In genomic region chr7:6753964-6754363, GRCh38 we compare ENCODE assay signal across 9 cellular contexts. TPM values are rescaled to one million over a fixed set of nuclear protein-coding genes. Genes with fewer than 3 reads are reported as not detected.
DNase-seq lines count a peak whose midpoint lies in the region; ATAC-seq, FAIRE-seq and TF ChIP-seq lines count a peak whose summit lies in the region.
"Not testable (repeated sequence)": the region's sequence is repeated elsewhere in the genome, so short reads cannot be mapped to it uniquely, and the experiment has no call there.
"Had no signal": no experiment of that assay in that cellular context is flagged by ENCODE, and none has a peak within 500 bp of the region (broad histone marks: within the 10 kb centered on the region; RNA-seq: fewer than 3 reads in every experiment).

Gene RSPH10B2, plus strand, starts transcription at chr7:6754103. Its CDS starts 3,575 bp downstream, at chr7:6757678.

- H4K20me1 ChIP-seq in K562 (replicated peaks; ENCODE audit: control insufficient read depth, insufficient read depth, low read length): not testable (repeated sequence)

- not testable (repeated sequence) for TF ChIP-seq EP300 in A549 (IDR thresholded peaks at IDR 0.05); K562 (IDR thresholded peaks at IDR 0.05; ENCODE audit: low read length)

- POLR2A ChIA-PET in A549 (lab: Yijun Ruan, JAX); WTC11 (lab: Charles Lee); K562 (lab: Yijun Ruan, JAX): not testable (repeated sequence)

- H3K79me2 ChIP-seq in K562 (ENCODE audit: control insufficient read depth, insufficient read depth, low read length): not testable (repeated sequence)

- in situ Hi-C loops in K562 (cut with MboI): not testable (repeated sequence)

- not testable (repeated sequence) for H3K4me3 ChIP-seq in A549, K562, mucosa of descending colon, spleen

- H3K9me3 ChIP-seq in A549; K562 (replicated peaks; ENCODE audit: control insufficient read depth, insufficient read depth, low read depth, low read length); mucosa of descending colon; spleen: not testable (repeated sequence)

- not testable (repeated sequence) for H3K9me1 ChIP-seq in K562 (ENCODE audit: control insufficient read depth, insufficient read depth, low read length)

- not testable (repeated sequence) for H3K36me3 ChIP-seq in K562 (ENCODE audit: control insufficient read depth, insufficient read depth, low read length); mucosa of descending colon (ENCODE audit: low read depth)
- H3K36me3 ChIP-seq in spleen: peaks cover 0 to 10% (median 5%) of the 10 kb centered on the region in 6 donors

- BruUV-seq in K562 (replicated peaks; lab: Mats Ljungman, UMichigan): not testable (repeated sequence)

- not testable (repeated sequence) for TF ChIP-seq POLR2A in A549 (IDR thresholded peaks at IDR 0.05; ENCODE audit: low read length); K562 (conservative IDR thresholded peaks at IDR 0.05); spleen (IDR thresholded peaks at IDR 0.05)

- not testable (repeated sequence) for H3K4me3 Mint-ChIP-seq in WTC11

- not testable (repeated sequence) for DNase-seq in A549 (ENCODE audit: low read depth in 1 of 2, low spot score in 1 of 2); K562 (ENCODE audit: extremely low read depth in 1 of 4, low spot score in 3 of 4); left colon; mucosa of descending colon
- peak; percentile 3 for DNase-seq in HT-29 (ENCODE audit: low spot score)
- peak; percentile 26 for DNase-seq in WTC11 (ENCODE audit: low spot score)
- peak; percentile 60 for DNase-seq in Right ventricle myocardium inferior (ENCODE audit: missing footprints)
- peak; percentile 70 for DNase-seq in spleen

- not testable (repeated sequence) for H3K4me1 ChIP-seq in A549; K562 (replicated peaks in 1 of 2; ENCODE audit: control insufficient read depth in 2 of 2, insufficient read depth in 2 of 2, low read length in 2 of 2); mucosa of descending colon (ENCODE audit: low read depth); spleen

- H3K9ac ChIP-seq in K562 (ENCODE audit: insufficient read depth in 1 of 2, low read depth in 2 of 2, low read length in 2 of 2): not testable (repeated sequence)

- TF ChIP-seq RAD21 in A549 (conservative IDR thresholded peaks at IDR 0.05 in 1 of 2, IDR thresholded peaks at IDR 0.05 in 1 of 2); K562 (CRISPR knock-in tag; conservative IDR thresholded peaks at IDR 0.05 in 1 of 2, IDR thresholded peaks at IDR 0.05 in 1 of 2): not testable (repeated sequence)

- H3K4me1 Mint-ChIP-seq in WTC11: not testable (repeated sequence)

- WGBS in A549 (ENCODE audit: missing lambda C conversion rate): 90% methylated on average over 10 of the region's 38 CpGs
- WGBS in K562 (ENCODE audit: insufficient coverage, low coverage, missing lambda C conversion rate): 92% methylated on average over 15 of the region's 38 CpGs
- WGBS in spleen, 5 donors: 13 to 43% (median 35%) methylated on average over 5 to 23 of the region's 38 CpGs; no CpG with 5 or more reads in 1 of the 5 donors

- H3K27ac Mint-ChIP-seq in WTC11: not testable (repeated sequence)

- H3K27ac ChIP-seq in A549; K562 (ENCODE audit: extremely low read depth, low read depth, low read length): not testable (repeated sequence)
- peak within 1 kb of the TSS in 1 of 8 donors; percentile 68 for H3K27ac ChIP-seq in spleen

- intact Hi-C loops in K562 (cut with micrococcal nuclease); Right ventricle myocardium inferior (cut with DNase I); left colon (cut with DNase I, micrococcal nuclease); mucosa of descending colon (cut with DNase I, micrococcal nuclease); spleen (cut with DNase I; ENCODE audit: low total_unique reads): not testable (repeated sequence)

- CTCF ChIA-PET in A549 (lab: Yijun Ruan, JAX); WTC11 (lab: Charles Lee); K562 (lab: Yijun Ruan, JAX; ENCODE audit: low intra/inter-chr PET ratio): not testable (repeated sequence)

- peak; percentile 48 to 52; a peak in 5 of 6 replicates for ATAC-seq in A549
- ATAC-seq in WTC11: peak; percentile 95
- not testable (repeated sequence) for ATAC-seq in K562
- ATAC-seq in Right ventricle myocardium inferior: peak; percentile 62
- ATAC-seq in left colon: peak; percentile 76
- ATAC-seq in mucosa of descending colon: peak; percentile 70

- H3K27me3 ChIP-seq in K562 (ENCODE audit: control insufficient read depth in 2 of 2, insufficient read depth in 2 of 2, low read length in 2 of 2); spleen (replicated peaks in 1 of 7): not testable (repeated sequence)

- FAIRE-seq in A549 (lab: Jason Lieb, UNC); K562 (lab: Jason Lieb, UNC): not testable (repeated sequence)

- H3K36me3 Mint-ChIP-seq in WTC11: not testable (repeated sequence)

- not testable (repeated sequence) for H3K4me2 ChIP-seq in A549; K562 (ENCODE audit: insufficient read depth, low read length)

- TF ChIP-seq CTCF in A549 (IDR thresholded peaks at IDR 0.05); WTC11 (IDR thresholded peaks at IDR 0.05); K562 (IDR thresholded peaks at IDR 0.05 in 2 of 3, conservative IDR thresholded peaks at IDR 0.05 in 1 of 3; ENCODE audit: insufficient read depth in 2 of 3, low read depth in 1 of 3, low read length in 3 of 3); mucosa of descending colon (IDR thresholded peaks at IDR 0.05); spleen (IDR thresholded peaks at IDR 0.05 in 8 of 11, conservative IDR thresholded peaks at IDR 0.05 in 3 of 11): not testable (repeated sequence)

- not testable (repeated sequence) for H2AFZ ChIP-seq in K562 (ENCODE audit: low read depth, low read length)

- not testable (repeated sequence) for H3K9me3 Mint-ChIP-seq in WTC11

- H3K27me3 Mint-ChIP-seq in WTC11 (ENCODE audit: low read depth): not testable (repeated sequence)

TF ChIP-seq in K562, 482 proteins besides CTCF, POLR2A, EP300 and RAD21:
- peak; percentile 38; the same call in 1 of the 2 replicates for TF ChIP-seq POLR2G (IDR thresholded peaks at IDR 0.05; ENCODE audit: low read depth, low read length)

RNA-seq across cellular contexts. Expression of gene RSPH10B2, which starts in this region (rescaled TPM):
- polyA plus RNA-seq in A549 (2011; rRNA removed): 0.11 TPM in 1 of 2 replicates, not detected in the other
- 0.05 TPM in 1 of 2 replicates, not detected in the other for polyA plus RNA-seq in A549 (2012; cell fraction: cytosol; rRNA removed)
- 0.24 and 0.37 TPM in 2 replicates for polyA plus RNA-seq in A549 (2012; cell fraction: nucleus; rRNA removed)
- 0.08 to 0.16 TPM (median 0.12 TPM) in 3 replicates for polyA plus RNA-seq in A549 (2017; fragmentation: RNase III; extraction: RNeasy Plus Mini Kit Qiagen cat#74134 plus additional on column Dnase treatment)
- polyA minus RNA-seq in A549 (2011; rRNA and poly(A)+ RNA removed): not detected in 2 replicates
- 0.08 TPM in 1 of 2 replicates, not detected in the other for total RNA-seq in HT-29 (2014; rRNA removed; shearing (Covaris generic))
- 0.25 to 0.44 TPM in 2 of 3 replicates, not detected in the other for total RNA-seq in WTC11 (2021)
- total RNA-seq in K562 (2011; cell fraction: chromatin; rRNA removed; ENCODE audit: low replicate concordance): 1.0 and 2.0 TPM in 2 replicates
- total RNA-seq in K562 (2011; cell fraction: nucleolus; rRNA removed): 1.0 TPM in 1 of 2 replicates, not detected in the other
- 2.2 and 3.1 TPM in 2 replicates for total RNA-seq in K562 (2011; cell fraction: nucleoplasm; rRNA removed)
- not detected in 2 replicates for total RNA-seq in K562 (2014; rRNA removed)
- total RNA-seq in K562 (2014; rRNA removed; fragmentation: Illumina TruSeq; extraction: Trizol): 0.11 and 0.19 TPM in 2 replicates
- not detected in 2 replicates for total RNA-seq in K562 (2015; rRNA removed; fragmentation: Illumina TruSeq; extraction: Trizol)
- 0.29 TPM in 1 of 2 replicates, not detected in the other for total RNA-seq in K562 (2021)
- polyA plus RNA-seq in K562 (2011; rRNA removed): 0.04 TPM in 2 replicates
- not detected in 2 replicates for polyA plus RNA-seq in K562 (2011; cell fraction: cytosol; rRNA removed)
- 0.11 and 0.13 TPM in 2 replicates for polyA plus RNA-seq in K562 (2011; cell fraction: nucleus; rRNA removed)
- not detected in 2 replicates for polyA plus RNA-seq in K562 (2012)
- polyA plus RNA-seq in K562 (2014; fragmentation: Illumina TruSeq; extraction: Trizol): 0.04 TPM in 1 of 2 replicates, not detected in the other
- under 1 TPM in 1 of 2 experiments, not detected in 1; 0.11 TPM for polyA plus RNA-seq in K562 (2014; fragmentation: Nextera tagmentation; extraction: Ambion mirVana)
- polyA plus RNA-seq in K562 (2014; rRNA removed): not detected in 2 replicates
- polyA minus RNA-seq in K562 (2011; rRNA and poly(A)+ RNA removed): not detected in 2 replicates
- not detected in 2 replicates for polyA minus RNA-seq in K562 (2011; cell fraction: cytosol; rRNA and poly(A)+ RNA removed)
- polyA minus RNA-seq in K562 (2011; cell fraction: nucleus; rRNA and poly(A)+ RNA removed): 1.1 TPM in 2 replicates
- not detected for total RNA-seq in Right ventricle myocardium inferior
- total RNA-seq in left colon: under 1 TPM in 1 of 2 donors, not detected in 1; 0.39 TPM
- total RNA-seq in mucosa of descending colon: under 1 TPM in 1 of 3 donors, not detected in 2; 0.32 TPM
- total RNA-seq in spleen: 1 to 10 TPM in 4 of 7 donors, under 1 TPM in 2, not detected in 1; 0.50 to 2.2 (median 1.5) TPM
- polyA plus RNA-seq in spleen: under 1 TPM; 0.06 to 0.70 (median 0.22) TPM
- total RNA-seq: LHCN-M2 had no signal

Comparison
In these comparisons a context has a peak if more than half of its experiments do, and no peak if none do; other contexts are left out.
1. Peak in ATAC-seq in A549; RNA of the gene not detected or under 1 TPM.
2. Peak in DNase-seq in HT-29; RNA of the gene not detected or under 1 TPM.
3. Peak in DNase-seq and ATAC-seq in WTC11; RNA of the gene not detected or under 1 TPM.
4. Peak in DNase-seq and ATAC-seq in Right ventricle myocardium inferior; RNA of the gene not detected or under 1 TPM.
5. Peak in ATAC-seq in left colon; RNA of the gene not detected or under 1 TPM.
6. Peak in ATAC-seq in mucosa of descending colon; RNA of the gene not detected or under 1 TPM.